Comparison of ENCODE assay signal across 9 cellular contexts in the genomic region with DNA sequence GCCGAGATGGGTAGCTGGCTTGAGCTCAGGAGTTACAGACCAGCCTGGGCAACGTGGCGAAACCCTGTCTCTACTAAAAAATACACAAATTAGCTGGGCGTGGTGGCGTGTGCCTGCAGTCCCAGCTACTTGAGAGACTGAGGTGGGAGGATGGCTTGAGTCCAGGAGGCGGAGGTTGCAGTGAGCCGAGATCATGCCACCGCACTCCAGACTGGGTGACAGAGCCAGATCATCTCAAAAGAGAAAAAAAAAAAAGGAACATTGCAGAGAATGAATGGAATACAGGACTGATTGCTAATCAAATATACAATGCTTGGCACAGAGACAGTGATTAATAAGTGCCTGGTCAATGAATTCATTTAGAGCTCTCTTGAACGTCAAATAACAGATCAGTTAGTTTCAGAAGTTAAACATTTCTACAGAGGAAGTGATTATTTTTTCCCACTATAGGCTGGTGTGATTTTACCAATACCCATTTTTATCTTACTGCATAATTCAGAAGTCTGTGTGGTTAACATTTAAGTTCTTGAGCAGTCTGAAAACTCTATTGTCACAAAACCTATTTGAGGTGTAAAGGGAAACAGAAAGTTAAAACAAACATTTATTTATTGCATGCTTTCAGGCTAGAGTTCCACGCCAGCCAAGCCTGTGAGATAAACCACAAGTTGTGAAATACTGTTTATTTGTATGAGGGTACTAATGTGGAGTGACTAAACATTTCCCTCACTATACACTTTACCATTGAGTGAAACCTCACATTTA. TPM values are rescaled to one million over a fixed set of nuclear protein-coding genes. Genes with fewer than 3 reads are reported as not detected.
A peak's percentile ranks its signal among the peaks of the same experiment; 100 is the strongest.
DNase-seq lines count a peak whose midpoint lies in the region; ATAC-seq and TF ChIP-seq lines count a peak whose summit lies in the region.
"Had no signal": no experiment of that assay in that cellular context is flagged by ENCODE, and none has a peak within 500 bp of the region (broad histone marks: within the 10 kb centered on the region; RNA-seq: fewer than 3 reads in every experiment).

No MANE protein-coding gene starts in this region.

- no peak overlapping the region for H2AFZ ChIP-seq in hepatocyte
- H2AFZ ChIP-seq: parathyroid adenoma had no signal

- H3K27ac ChIP-seq in hepatocyte, result no peak overlapping the region
- H3K27ac ChIP-seq: parathyroid adenoma had no signal

- H3K36me3 ChIP-seq in hepatocyte (replicated peaks; ENCODE audit: insufficient read depth, low read depth), result no peaks in the 10 kb centered on the region

- no peaks in the 10 kb centered on the region for H3K27me3 ChIP-seq in hepatocyte

- no peak overlapping the region for H3K4me3 ChIP-seq in hepatocyte

- no peaks in the 10 kb centered on the region for H3K9me3 ChIP-seq in hepatocyte (ENCODE audit: low read depth)

- DNase-seq in NCI-H345 (lab: John Stamatoyannopoulos, UW) (peak; percentile 7), NCI-H345 treated with DMSO at 0.1 percent for 48 hours (lab: John Stamatoyannopoulos, UW; ENCODE audit: unreplicated experiment) (no peak), MV-4-11 (lab: John Stamatoyannopoulos, UW) (peak; percentile 67), hepatocyte (ENCODE audit: low spot score) (peak; percentile 33), SHP77 (lab: John Stamatoyannopoulos, UW) (no peak), DMS53 (lab: John Stamatoyannopoulos, UW) (no peak), NCI-H1092 treated with DMSO at 0.1 percent for 48 hours (lab: John Stamatoyannopoulos, UW) (no peak)

- no peaks in the 10 kb centered on the region for H4K20me1 ChIP-seq in hepatocyte (ENCODE audit: insufficient read depth, poor library complexity, severe bottlenecking)

- H3K4me1 ChIP-seq in hepatocyte (ENCODE audit: insufficient read depth), result no peaks in the 10 kb centered on the region
- H3K4me1 ChIP-seq: parathyroid adenoma had no signal

- no peak for TF ChIP-seq CTCF in hepatocyte (IDR thresholded peaks at IDR 0.05; ENCODE audit: poor library complexity)

- H3K4me2 ChIP-seq in hepatocyte, result peak overlapping the region; percentile 45

- ATAC-seq in HG02588 (IDR thresholded peaks at IDR 0.05; ENCODE audit: unreplicated experiment), result peak; percentile 79

- 77% methylated on average over 10 of the region's 10 CpGs for WGBS in hepatocyte (ENCODE audit: low lambda C conversion rate, missing lambda C conversion rate)

- no peaks in the 10 kb centered on the region for H3K79me2 ChIP-seq in hepatocyte
- H3K79me2 ChIP-seq: parathyroid adenoma had no signal

- no peaks in the 10 kb centered on the region for H3K9me2 ChIP-seq in hepatocyte (replicated peaks; ENCODE audit: insufficient read depth)

RNA-seq across cellular contexts. Expression of a gene that starts 7.7 kb away (rescaled TPM):
- 17.0 and 17.1 TPM in 2 replicates for total RNA-seq in hepatocyte
- polyA plus RNA-seq in hepatocyte, result 7.6 and 10.8 TPM in 2 replicates

RNA-seq across cellular contexts. Expression of a gene that starts 48.0 kb away (rescaled TPM):
- 117 and 169 TPM in 2 replicates for total RNA-seq in hepatocyte
- polyA plus RNA-seq in hepatocyte, result 232 and 258 TPM in 2 replicates

RNA-seq across cellular contexts. Expression of a gene that starts 59.9 kb away (rescaled TPM):
- total RNA-seq in hepatocyte, result 42.0 and 42.3 TPM in 2 replicates
- 76.8 and 77.5 TPM in 2 replicates for polyA plus RNA-seq in hepatocyte

Comparison
In these comparisons a context has a peak if more than half of its experiments do, and no peak if none do; other contexts are left out.
1. DNase-seq: peak in NCI-H345 (single experiment), MV-4-11 (single experiment) and hepatocyte (single experiment); none in NCI-H345 treated with DMSO at 0.1 percent for 48 hours (single experiment), SHP77 (0 of 2), DMS53 (single experiment) and NCI-H1092 treated with DMSO at 0.1 percent for 48 hours (single experiment).